In the genomic region with DNA sequence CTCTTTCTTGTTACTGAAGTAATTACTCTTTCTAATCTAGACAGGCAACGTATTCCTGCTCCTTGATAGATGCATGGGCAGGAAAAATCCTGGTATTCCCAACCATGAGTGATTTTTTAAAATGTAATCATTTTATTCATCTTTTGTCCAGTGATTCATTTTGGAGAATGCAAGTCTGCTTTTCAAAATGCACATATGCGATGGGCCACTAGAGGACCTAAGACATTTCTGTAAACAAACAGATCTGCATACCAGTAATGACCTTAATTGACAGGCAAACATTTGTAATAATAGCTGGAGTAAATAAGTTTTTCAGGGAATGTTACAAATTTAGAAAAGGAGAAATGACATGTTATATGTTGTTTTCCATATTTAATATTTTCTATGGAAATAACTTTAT, we compare ENCODE assay signal across 16 cellular contexts.
A peak's percentile ranks its signal among the peaks of the same experiment; 100 is the strongest.
DNase-seq lines count a peak whose midpoint lies in the region; ATAC-seq, FAIRE-seq and TF ChIP-seq lines count a peak whose summit lies in the region.
"Had no signal": no experiment of that assay in that cellular context is flagged by ENCODE, and none has a peak within 500 bp of the region (broad histone marks: within the 10 kb centered on the region; RNA-seq: fewer than 3 reads in every experiment).

No MANE protein-coding gene starts in this region.

- no TSS peak for BruUV-seq in K562 (replicated peaks; lab: Mats Ljungman, UMichigan)

- in situ Hi-C loops in K562 (cut with MboI), result no loop called here

- H3K4me3 ChIP-seq in K562 (no peak overlapping the region), kidney epithelial cell (ENCODE audit: low read depth, low read length) (no peak overlapping the region)
- H3K4me3 ChIP-seq: coronary artery, HAP-1, skin epidermis, vagina had no signal

- WGBS in K562 (ENCODE audit: insufficient coverage, low coverage, missing lambda C conversion rate), result 5% methylated on average over 2 of the region's 2 CpGs

- POLR2A ChIA-PET in K562 (lab: Yijun Ruan, JAX), result no interaction called here

- no peak overlapping the region for H3K4me2 ChIP-seq in K562 (ENCODE audit: insufficient read depth, low read length)

- DNase-seq in M059J (ENCODE audit: low read depth), result peak; percentile 9
- DNase-seq in K562 (ENCODE audit: extremely low read depth in 1 of 4, low spot score in 3 of 4), result no peak
- no peak for DNase-seq in kidney epithelial cell (ENCODE audit: low read depth)
- no peak for DNase-seq in NCI-H446 treated with DMSO at 0.1 percent for 48 hours (lab: John Stamatoyannopoulos, UW)
- no peak for DNase-seq in T1000 (lab: John Stamatoyannopoulos, UW)
- DNase-seq: activated CD4-positive, alpha-beta T cell treated with anti-CD3 and anti-CD28 coated beads for 1 hour; activated naive CD8-positive, alpha-beta T cell treated with anti-CD3 and anti-CD28 coated beads, Interleukin-2, amount 10 ng/mL, durations not matched to agents 7 days and 5 days; CD4-positive, alpha-beta T cell; NCI-H2107; nucleus accumbens had no signal

- no peak for TF ChIP-seq POLR2A in K562 (conservative IDR thresholded peaks at IDR 0.05)

- no peaks in the 10 kb centered on the region for H3K9me1 ChIP-seq in K562 (ENCODE audit: control insufficient read depth, insufficient read depth, low read length)

- no peak for TF ChIP-seq EP300 in K562 (IDR thresholded peaks at IDR 0.05; ENCODE audit: low read length)

- no peak overlapping the region for H3K27ac ChIP-seq in K562 (ENCODE audit: extremely low read depth, low read depth, low read length)
- H3K27ac ChIP-seq: coronary artery, skin epidermis, vagina had no signal

- no peaks in the 10 kb centered on the region for H3K9me3 ChIP-seq in K562 (replicated peaks; ENCODE audit: control insufficient read depth, insufficient read depth, low read depth, low read length)
- H3K9me3 ChIP-seq: HAP-1, vagina had no signal

- no peaks in the 10 kb centered on the region for H3K4me1 ChIP-seq in K562 (replicated peaks in 1 of 2; ENCODE audit: control insufficient read depth in 2 of 2, insufficient read depth in 2 of 2, low read length in 2 of 2)
- H3K4me1 ChIP-seq: HAP-1, vagina had no signal

- intact Hi-C loops in K562 (cut with micrococcal nuclease), result no loop called here

- TF ChIP-seq RAD21 in K562 (CRISPR knock-in tag; conservative IDR thresholded peaks at IDR 0.05 in 1 of 2, IDR thresholded peaks at IDR 0.05 in 1 of 2), result no peak

- H3K36me3 ChIP-seq in K562 (ENCODE audit: control insufficient read depth, insufficient read depth, low read length), result no peaks in the 10 kb centered on the region
- H3K36me3 ChIP-seq in kidney epithelial cell (ENCODE audit: control insufficient read depth, insufficient read depth, low read length), result no peaks in the 10 kb centered on the region
- H3K36me3 ChIP-seq: HAP-1, vagina had no signal

- CTCF ChIA-PET in K562 (lab: Yijun Ruan, JAX; ENCODE audit: low intra/inter-chr PET ratio), result no interaction called here

- no peak for ATAC-seq in K562
- ATAC-seq in HG02884 (IDR thresholded peaks at IDR 0.05; ENCODE audit: unreplicated experiment), result no peak

- no peak for FAIRE-seq in K562 (lab: Jason Lieb, UNC)

- TF ChIP-seq CTCF in GM12874 (IDR thresholded peaks at IDR 0.05; ENCODE audit: insufficient read depth, low read depth, low read length) (peak; percentile 6; the same call in 1 of the 2 replicates), K562 (IDR thresholded peaks at IDR 0.05 in 2 of 3, conservative IDR thresholded peaks at IDR 0.05 in 1 of 3; ENCODE audit: insufficient read depth in 2 of 3, low read depth in 1 of 3, low read length in 3 of 3) (peak in 1 of 3 experiments; percentile 21; a peak in 2 of 6 replicates), kidney epithelial cell (IDR thresholded peaks at IDR 0.05; ENCODE audit: insufficient read depth, low read length, poor library complexity, severe bottlenecking) (peak; percentile 16)

- H3K9ac ChIP-seq in K562 (ENCODE audit: insufficient read depth in 1 of 2, low read depth in 2 of 2, low read length in 2 of 2), result no peak overlapping the region

- no peaks in the 10 kb centered on the region for H4K20me1 ChIP-seq in K562 (replicated peaks; ENCODE audit: control insufficient read depth, insufficient read depth, low read length)

- no peaks in the 10 kb centered on the region for H3K79me2 ChIP-seq in K562 (ENCODE audit: control insufficient read depth, insufficient read depth, low read length)

- H2AFZ ChIP-seq in K562 (ENCODE audit: low read depth, low read length), result no peak overlapping the region

- H3K27me3 ChIP-seq in K562 (ENCODE audit: control insufficient read depth in 2 of 2, insufficient read depth in 2 of 2, low read length in 2 of 2), result no peaks in the 10 kb centered on the region
- H3K27me3 ChIP-seq in kidney epithelial cell (ENCODE audit: control insufficient read depth, insufficient read depth, low read length), result no peaks in the 10 kb centered on the region
- H3K27me3 ChIP-seq: vagina had no signal

TF ChIP-seq in K562, 482 proteins besides CTCF, POLR2A, EP300 and RAD21:
- TF ChIP-seq NFIX (CRISPR knock-in tag; IDR thresholded peaks at IDR 0.05; ENCODE audit: low read depth), result no peak
- TF ChIP-seq SMC3 (conservative IDR thresholded peaks at IDR 0.05; ENCODE audit: insufficient read depth, low read depth, low read length), result 0 out of 2 replicates have a peak, but pooled peaks have one; percentile 6
